8 cellular contexts compared by ENCODE assay signal in the genomic region with DNA sequence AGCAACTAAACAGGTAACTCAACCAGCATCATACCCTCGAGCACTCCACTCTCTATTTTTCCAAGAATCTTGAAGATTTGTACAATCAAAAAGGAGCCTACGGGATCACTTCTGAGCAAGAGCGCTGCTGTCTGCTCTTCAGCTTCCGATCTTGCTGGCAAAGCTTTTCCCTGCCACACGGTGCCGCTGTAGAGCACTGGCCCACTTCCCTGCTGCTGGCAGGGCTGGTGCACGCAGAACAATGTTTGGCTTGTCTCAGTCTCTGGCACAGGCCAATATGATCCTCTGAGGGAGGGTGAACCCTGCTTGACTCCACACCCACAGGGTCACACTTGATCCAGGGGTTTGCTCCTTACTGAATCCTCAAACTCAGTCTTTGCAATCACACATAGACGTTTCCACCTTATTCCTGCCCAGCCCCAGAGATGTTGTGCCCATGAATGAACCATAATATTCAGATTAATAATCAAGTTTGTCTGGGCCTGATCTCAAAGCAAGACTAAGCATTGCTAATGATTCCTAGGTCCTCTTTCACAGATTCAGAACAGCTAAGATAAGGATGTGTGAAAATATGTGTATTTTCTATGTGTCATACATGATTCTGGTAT.
DNase-seq lines count a peak whose midpoint lies in the region; ATAC-seq lines count a peak whose summit lies in the region.

No MANE protein-coding gene starts in this region.

- peak; percentile 72 for ATAC-seq in GM21825 (IDR thresholded peaks at IDR 0.05; ENCODE audit: unreplicated experiment)

- DNase-seq in NCI-H1436 (lab: John Stamatoyannopoulos, UW) (peak; percentile 16), NCI-H1436 treated with DMSO at 0.1 percent for 48 hours (lab: John Stamatoyannopoulos, UW) (no peak), Kasumi-1 (lab: John Stamatoyannopoulos, UW) (peak; percentile 63 to 74), UCSD-AML1 (lab: John Stamatoyannopoulos, UW; ENCODE audit: unreplicated experiment) (peak; percentile 56), epidermal melanocyte (ENCODE audit: insufficient read length, low spot score) (peak; percentile 54), midbrain (lab: John Stamatoyannopoulos, UW) (peak; percentile 93), ureter (ENCODE audit: low spot score) (peak; percentile 62)
